Comparison of ENCODE assay signal across 11 cellular contexts in the genomic region with DNA sequence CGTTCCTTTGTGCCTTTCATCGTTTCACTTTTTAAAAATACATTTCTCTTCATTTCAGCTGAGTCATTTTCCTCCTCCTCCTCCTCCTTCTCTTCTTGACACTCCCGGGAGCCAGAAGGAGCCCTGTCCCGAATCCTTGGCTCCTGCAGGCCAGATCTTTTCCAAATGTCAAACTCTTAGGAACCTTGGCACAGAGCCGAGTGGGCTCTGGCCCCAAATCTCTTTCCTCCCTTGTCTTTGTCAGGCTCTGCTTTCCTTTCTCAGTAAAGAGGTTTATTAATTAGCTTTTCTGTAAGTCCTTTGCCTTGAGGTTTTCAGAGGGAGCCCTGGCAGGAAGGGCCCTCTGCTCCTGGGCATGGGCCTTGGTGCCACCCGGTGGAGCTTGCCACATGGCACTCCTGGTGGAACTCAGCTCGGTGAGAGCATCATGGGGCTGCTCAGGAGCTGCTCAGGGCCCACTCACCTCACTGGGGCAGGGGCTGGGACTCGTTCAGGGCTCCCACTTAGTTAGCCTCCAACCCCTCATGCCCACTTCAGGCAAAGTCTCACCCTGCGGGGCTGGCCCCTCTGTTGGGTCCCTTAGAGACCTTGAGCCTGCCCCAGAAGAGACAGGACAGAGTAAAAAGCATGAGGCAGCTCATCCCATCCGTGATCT. TPM values are rescaled to one million over a fixed set of nuclear protein-coding genes. Genes with fewer than 3 reads are reported as not detected.
A peak's percentile ranks its signal among the peaks of the same experiment; 100 is the strongest.
DNase-seq lines count a peak whose midpoint lies in the region; ATAC-seq and TF ChIP-seq lines count a peak whose summit lies in the region.
"Had no signal": no experiment of that assay in that cellular context is flagged by ENCODE, and none has a peak within 500 bp of the region (broad histone marks: within the 10 kb centered on the region; RNA-seq: fewer than 3 reads in every experiment).

No MANE protein-coding gene starts in this region.

- peaks cover 11% of the 10 kb centered on the region for H3K9me3 ChIP-seq in adipocyte (ENCODE audit: control insufficient read depth, low read length)
- no peaks in the 10 kb centered on the region for H3K9me3 ChIP-seq in ovary
- peaks cover 2% of the 10 kb centered on the region for H3K9me3 ChIP-seq in aorta (ENCODE audit: control insufficient read depth, low read length)

- DNase-seq in adipocyte (ENCODE audit: low read depth) (peak; percentile 62), Right ventricle myocardium superior (peak; percentile 78), ovary (peak; percentile 65 to 83 (median 70)), aorta (peak in 1 of 2 donors; percentile 65), mucosa of gallbladder (ENCODE audit: low spot score) (no peak), 8988T (no peak)
- no peak for DNase-seq in effector CD8-positive, alpha-beta T cell (lab: John Stamatoyannopoulos, UW)
- DNase-seq: activated CD4-positive, alpha-beta memory T cell treated with anti-CD3 and anti-CD28 coated beads, Interleukin-2, amount 10 ng/mL, durations not matched to agents 7 days and 5 days; NCI-H1092; retina had no signal

- H3K4me1 ChIP-seq in adipocyte (ENCODE audit: control insufficient read depth, insufficient read depth, low read length) (peaks cover 57% of the 10 kb centered on the region), ovary (ENCODE audit: insufficient read depth) (peaks cover 18% of the 10 kb centered on the region), aorta (ENCODE audit: control insufficient read depth in 1 of 2, insufficient read depth in 2 of 2, low read length in 2 of 2) (no peaks in the 10 kb centered on the region)

- TF ChIP-seq POLR2A in ovary (IDR thresholded peaks at IDR 0.05) = no peak

- no peaks in the 10 kb centered on the region for H3K36me3 ChIP-seq in adipocyte (ENCODE audit: control insufficient read depth, insufficient read depth, low read length, severe bottlenecking)
- no peaks in the 10 kb centered on the region for H3K36me3 ChIP-seq in ovary
- no peaks in the 10 kb centered on the region for H3K36me3 ChIP-seq in aorta (ENCODE audit: control insufficient read depth in 1 of 2, insufficient read depth in 2 of 2, low read length in 1 of 2)

- no peak for TF ChIP-seq EP300 in ovary (IDR thresholded peaks at IDR 0.05)

- peak overlapping the region; percentile 67 for H3K4me3 ChIP-seq in adipocyte (ENCODE audit: low read length)
- no peak overlapping the region for H3K4me3 ChIP-seq in ovary
- H3K4me3 ChIP-seq in aorta (ENCODE audit: low read length in 2 of 2) = no peak overlapping the region

- peak; percentile 80 for ATAC-seq in Right ventricle myocardium superior (ENCODE audit: poor library complexity)
- ATAC-seq in aorta (ENCODE audit: low FRiP score) = peak; percentile 60
- ATAC-seq: HCT116 had no signal

- TF ChIP-seq CTCF in ovary (IDR thresholded peaks at IDR 0.05) = no peak

- peak overlapping the region; percentile 52 to 65 for H3K27ac ChIP-seq in ovary
- peak overlapping the region; percentile 46 to 55 for H3K27ac ChIP-seq in aorta (ENCODE audit: low read depth in 1 of 2, low read length in 2 of 2)

- H3K9ac ChIP-seq in adipocyte (ENCODE audit: low read length) = peak overlapping the region; percentile 86

- intact Hi-C loops in Right ventricle myocardium superior (cut with DNase I) = no loop called here
- intact Hi-C loops in ovary (cut with DNase I) = loop anchor here in 1 of 4 donors (10.0 kb wide), 1 partner anchor 184 kb away; no protein-coding TSS in a partner anchor
- intact Hi-C loops in aorta (cut with DNase I) = no loop called here

- no peaks in the 10 kb centered on the region for H3K27me3 ChIP-seq in adipocyte (replicated peaks; ENCODE audit: control insufficient read depth, insufficient read depth, low read length)
- no peaks in the 10 kb centered on the region for H3K27me3 ChIP-seq in ovary
- H3K27me3 ChIP-seq in aorta (ENCODE audit: control insufficient read depth in 1 of 2, insufficient read depth in 2 of 2, low read length in 1 of 2) = no peaks in the 10 kb centered on the region

- WGBS in ovary, 3 donors = 30 to 35% (median 31%) methylated on average over 10 of the region's 10 CpGs
- 22 to 26% methylated on average over 10 of the region's 10 CpGs for WGBS in aorta, 2 donors

RNA-seq across cellular contexts. Expression of a gene that starts 17.2 kb away (rescaled TPM):
- total RNA-seq in Right ventricle myocardium superior (9.6 TPM), ovary (1 to 10 TPM in 2 of 7 donors, under 1 TPM in 5; 0.45 to 8.3 (median 0.83) TPM), aorta (1 to 10 TPM; 4.9 to 7.9 TPM), mucosa of gallbladder (10.3 TPM)
- polyA plus RNA-seq in ovary (1 to 10 TPM in 1 of 2 donors, under 1 TPM in 1; 0.71 to 3.2 TPM), aorta (under 1 TPM; 0.03 to 0.75 TPM)

Comparison
In these comparisons a context has a peak if more than half of its experiments do, and no peak if none do; other contexts are left out.
1. DNase-seq: peak in adipocyte (single experiment), Right ventricle myocardium superior (single experiment) and ovary (5 of 5); none in mucosa of gallbladder (single experiment), effector CD8-positive, alpha-beta T cell (single experiment) and 8988T (single experiment).